In genomic region chr5:150214289-150214688, GRCh38 we compare ENCODE assay signal across 17 cellular contexts. TPM values are rescaled to one million over a fixed set of nuclear protein-coding genes. Genes with fewer than 3 reads are reported as not detected.
DNase-seq lines count a peak whose midpoint lies in the region; ATAC-seq and TF ChIP-seq lines count a peak whose summit lies in the region.
"Had no signal": no experiment of that assay in that cellular context is flagged by ENCODE, and none has a peak within 500 bp of the region (broad histone marks: within the 10 kb centered on the region; RNA-seq: fewer than 3 reads in every experiment).

No MANE protein-coding gene starts in this region.

- H3K27ac Mint-ChIP-seq in neural progenitor cell: peak overlapping the region; percentile 74
- no peak overlapping the region for H3K27ac Mint-ChIP-seq in activated CD8-positive, alpha-beta T cell treated with anti-CD3 and anti-CD28 coated beads, Interleukin-2, amount 10 ng/mL, durations not matched to agents 7 days and 5 days
- H3K27ac Mint-ChIP-seq: activated T-helper 1 cell treated with anti-CD3 and anti-CD28 coated beads, Interleukin-12 subunit alpha, Interleukin-12 subunit beta, Interleukin-2, Interleukin-4 antibody, amounts not matched to agents 30 ng/mL and 10 ng/mL and 1 ng/mL, durations not matched to agents 14 hours and 24 hours and 36 hours; naive thymus-derived CD4-positive, alpha-beta T cell had no signal

- no peak for ATAC-seq in activated CD8-positive, alpha-beta T cell treated with anti-CD3 and anti-CD28 coated beads, Interleukin-2, amount 10 ng/mL, durations not matched to agents 7 days and 5 days
- ATAC-seq: naive thymus-derived CD4-positive, alpha-beta T cell had no signal

- TF ChIP-seq CTCF in AG04450 (IDR thresholded peaks at IDR 0.05; ENCODE audit: low read depth, low read length) (peak; percentile 39), fibroblast of the aortic adventitia (IDR thresholded peaks at IDR 0.05; ENCODE audit: insufficient read depth, low read length) (peak; percentile 60), neural progenitor cell (IDR thresholded peaks at IDR 0.05) (no peak)

- H3K27ac ChIP-seq in AG04450 (ENCODE audit: low read depth, low read length): no peak overlapping the region
- H3K27ac ChIP-seq in neural progenitor cell: no peak overlapping the region

- no peaks in the 10 kb centered on the region; the same call in 1 of the 2 replicates for H3K36me3 ChIP-seq in MG63
- H3K36me3 ChIP-seq in neural progenitor cell: no peaks in the 10 kb centered on the region
- H3K36me3 ChIP-seq: stomach had no signal

- no peak overlapping the region for H2AFZ ChIP-seq in neural progenitor cell (replicated peaks)

- POLR2A ChIA-PET in AG04450 (lab: Yijun Ruan, JAX): interaction anchor here (0.9 to 1.4 kb wide), 2 partner anchors 38 to 59 kb away, joined by 3 to 4 read pairs; partner anchors contain the start of gene PDGFRB
- POLR2A ChIA-PET in activated CD8-positive, alpha-beta T cell treated with anti-CD3 and anti-CD28 coated beads, Interleukin-2, amount 10 ng/mL, durations not matched to agents 7 days and 5 days (lab: Charles Lee): no interaction called here

- CTCF ChIA-PET in AG04450 (lab: Charles Lee): interaction anchor here (0.7 to 6.4 kb wide), 8 partner anchors 38 to 906 kb away, joined by 3 to 59 read pairs (median 3); partner anchors contain the start of gene RPS14
- CTCF ChIA-PET in activated CD8-positive, alpha-beta T cell treated with anti-CD3 and anti-CD28 coated beads, Interleukin-2, amount 10 ng/mL, durations not matched to agents 7 days and 5 days (lab: Charles Lee): interaction anchor here (1.3 to 1.8 kb wide), 3 partner anchors 7 to 56 kb away, joined by 3 to 8 read pairs (median 4); no protein-coding TSS in a partner anchor

- no peaks in the 10 kb centered on the region for H3K9me3 Mint-ChIP-seq in neural progenitor cell
- H3K9me3 Mint-ChIP-seq in activated CD8-positive, alpha-beta T cell treated with anti-CD3 and anti-CD28 coated beads, Interleukin-2, amount 10 ng/mL, durations not matched to agents 7 days and 5 days (ENCODE audit: insufficient read depth): no peaks in the 10 kb centered on the region
- H3K9me3 Mint-ChIP-seq: activated T-helper 1 cell treated with anti-CD3 and anti-CD28 coated beads, Interleukin-12 subunit alpha, Interleukin-12 subunit beta, Interleukin-2, Interleukin-4 antibody, amounts not matched to agents 30 ng/mL and 10 ng/mL and 1 ng/mL, durations not matched to agents 14 hours and 24 hours and 36 hours had no signal

- H3K9me3 ChIP-seq in AG04450 (ENCODE audit: control insufficient read depth, insufficient read depth, low read length) (no peaks in the 10 kb centered on the region; the same call in 1 of the 2 replicates), MG63 (no peaks in the 10 kb centered on the region), neural progenitor cell (ENCODE audit: low read depth) (no peaks in the 10 kb centered on the region)
- H3K9me3 ChIP-seq: stomach had no signal

- peaks cover 6% of the 10 kb centered on the region for H3K27me3 Mint-ChIP-seq in neural progenitor cell (ENCODE audit: insufficient read depth, low read depth)
- H3K27me3 Mint-ChIP-seq in activated CD8-positive, alpha-beta T cell treated with anti-CD3 and anti-CD28 coated beads, Interleukin-2, amount 10 ng/mL, durations not matched to agents 7 days and 5 days (ENCODE audit: low read depth): peaks cover 35% of the 10 kb centered on the region

- no peak overlapping the region for H3K9ac ChIP-seq in neural progenitor cell

- H3K4me3 ChIP-seq in AG04450 (ENCODE audit: low read depth, low read length) (no peak overlapping the region), MG63 (no peak overlapping the region), fibroblast of the aortic adventitia (ENCODE audit: low read depth, low read length) (no peak overlapping the region), neural progenitor cell (no peak overlapping the region)
- H3K4me3 ChIP-seq: stomach had no signal

- H3K4me3 Mint-ChIP-seq in neural progenitor cell: no peak overlapping the region
- no peak overlapping the region for H3K4me3 Mint-ChIP-seq in activated CD8-positive, alpha-beta T cell treated with anti-CD3 and anti-CD28 coated beads, Interleukin-2, amount 10 ng/mL, durations not matched to agents 7 days and 5 days
- H3K4me3 Mint-ChIP-seq: activated T-helper 1 cell treated with anti-CD3 and anti-CD28 coated beads, Interleukin-12 subunit alpha, Interleukin-12 subunit beta, Interleukin-2, Interleukin-4 antibody, amounts not matched to agents 30 ng/mL and 10 ng/mL and 1 ng/mL, durations not matched to agents 14 hours and 24 hours and 36 hours; naive thymus-derived CD4-positive, alpha-beta T cell had no signal

- H4K20me1 ChIP-seq in neural progenitor cell (ENCODE audit: low read depth): no peaks in the 10 kb centered on the region

- H3K4me2 ChIP-seq in neural progenitor cell: no peak overlapping the region

- H3K27me3 ChIP-seq in AG04450 (ENCODE audit: control insufficient read depth, insufficient read depth, low read length): no peaks in the 10 kb centered on the region
- H3K27me3 ChIP-seq in MG63: no peaks in the 10 kb centered on the region
- H3K27me3 ChIP-seq in neural progenitor cell: peaks cover 12% of the 10 kb centered on the region

- H3K4me1 Mint-ChIP-seq in neural progenitor cell: peaks cover 20% of the 10 kb centered on the region
- peaks cover 29% of the 10 kb centered on the region for H3K4me1 Mint-ChIP-seq in activated CD8-positive, alpha-beta T cell treated with anti-CD3 and anti-CD28 coated beads, Interleukin-2, amount 10 ng/mL, durations not matched to agents 7 days and 5 days (ENCODE audit: low read depth)

- no peaks in the 10 kb centered on the region for H3K36me3 Mint-ChIP-seq in neural progenitor cell
- no peaks in the 10 kb centered on the region for H3K36me3 Mint-ChIP-seq in activated CD8-positive, alpha-beta T cell treated with anti-CD3 and anti-CD28 coated beads, Interleukin-2, amount 10 ng/mL, durations not matched to agents 7 days and 5 days (ENCODE audit: low read depth)
- H3K36me3 Mint-ChIP-seq: naive thymus-derived CD4-positive, alpha-beta T cell had no signal

- no peaks in the 10 kb centered on the region for H3K79me2 ChIP-seq in neural progenitor cell (ENCODE audit: low read depth)

- no peak for DNase-seq in AG04450 (ENCODE audit: low read depth, low spot score)
- peak; percentile 99 for DNase-seq in MG63
- DNase-seq in fibroblast of the aortic adventitia (ENCODE audit: low read depth): peak; percentile 83
- DNase-seq in neural progenitor cell (ENCODE audit: low spot score): no peak
- no peak for DNase-seq in activated T-cell treated with anti-CD3 and anti-CD28 coated beads for 4 hours
- no peak for DNase-seq in SHP77 treated with DMSO at 0.1 percent for 48 hours (lab: John Stamatoyannopoulos, UW)
- DNase-seq in activated CD8-positive, alpha-beta T cell treated with anti-CD3 and anti-CD28 coated beads, Interleukin-2, amount 10 ng/mL, durations not matched to agents 7 days and 5 days: no peak
- DNase-seq in SHP77 (lab: John Stamatoyannopoulos, UW): no peak
- DNase-seq: activated CD4-positive, alpha-beta T cell treated with anti-CD3 and anti-CD28 coated beads, Interleukin-2, amount 50 U/mL, for 4 hours; amygdala; effector CD8-positive, alpha-beta T cell; naive thymus-derived CD4-positive, alpha-beta T cell; NCI-H2029 treated with DMSO at 0.1 percent for 48 hours; NCI-H748 treated with DMSO at 0.1 percent for 48 hours; stomach had no signal

- peaks cover 6% of the 10 kb centered on the region for H3K4me1 ChIP-seq in neural progenitor cell

- no peaks in the 10 kb centered on the region for H3F3A ChIP-seq in neural progenitor cell (ENCODE audit: low read depth)

RNA-seq across cellular contexts. Expression of gene SLC6A7, which starts 24.4 kb away (rescaled TPM):
- not detected in 2 replicates for polyA plus RNA-seq in AG04450 (2011; rRNA removed)
- 0.09 and 0.18 TPM in 2 replicates for polyA minus RNA-seq in AG04450 (2011; rRNA and poly(A)+ RNA removed)
- total RNA-seq in MG63 (2014; rRNA removed; shearing (Covaris generic); ENCODE audit: low replicate concordance): not detected in 2 replicates
- total RNA-seq in fibroblast of the aortic adventitia (ENCODE audit: low replicate concordance): not detected in 2 replicates
- not detected in 2 replicates for total RNA-seq in neural progenitor cell (ENCODE audit: low replicate concordance)
- total RNA-seq in activated CD8-positive, alpha-beta T cell treated with anti-CD3 and anti-CD28 coated beads, Interleukin-2, amount 10 ng/mL, durations not matched to agents 7 days and 5 days: not detected
- total RNA-seq: activated T-helper 1 cell treated with anti-CD3 and anti-CD28 coated beads, Interleukin-12 subunit alpha, Interleukin-12 subunit beta, Interleukin-2, Interleukin-4 antibody, amounts not matched to agents 30 ng/mL and 10 ng/mL and 1 ng/mL, durations not matched to agents 14 hours and 24 hours and 36 hours; naive thymus-derived CD4-positive, alpha-beta T cell; T-helper 2 cell treated with Interferon-gamma antibody and Interleukin-4, amounts not matched to agents 100 ng/mL and 5 ng/mL, for 36 hours had no signal
- polyA plus RNA-seq: naive thymus-derived CD4-positive, alpha-beta T cell; stomach had no signal

RNA-seq across cellular contexts. Expression of gene CDX1, which starts 47.7 kb away (rescaled TPM):
- polyA plus RNA-seq in AG04450 (2011; rRNA removed): 0.30 and 0.41 TPM in 2 replicates
- polyA minus RNA-seq in AG04450 (2011; rRNA and poly(A)+ RNA removed): 0.26 TPM in 1 of 2 replicates, not detected in the other
- 0.07 TPM in 1 of 2 replicates, not detected in the other for total RNA-seq in MG63 (2014; rRNA removed; shearing (Covaris generic); ENCODE audit: low replicate concordance)
- total RNA-seq in fibroblast of the aortic adventitia (ENCODE audit: low replicate concordance) (0.18 and 0.65 TPM in 2 replicates), neural progenitor cell (ENCODE audit: low replicate concordance) (not detected in 2 replicates)
- not detected for total RNA-seq in activated CD8-positive, alpha-beta T cell treated with anti-CD3 and anti-CD28 coated beads, Interleukin-2, amount 10 ng/mL, durations not matched to agents 7 days and 5 days
- total RNA-seq: activated T-helper 1 cell treated with anti-CD3 and anti-CD28 coated beads, Interleukin-12 subunit alpha, Interleukin-12 subunit beta, Interleukin-2, Interleukin-4 antibody, amounts not matched to agents 30 ng/mL and 10 ng/mL and 1 ng/mL, durations not matched to agents 14 hours and 24 hours and 36 hours; naive thymus-derived CD4-positive, alpha-beta T cell; T-helper 2 cell treated with Interferon-gamma antibody and Interleukin-4, amounts not matched to agents 100 ng/mL and 5 ng/mL, for 36 hours had no signal
- polyA plus RNA-seq: naive thymus-derived CD4-positive, alpha-beta T cell had no signal

RNA-seq across cellular contexts. Expression of gene PDGFRB, which starts 58.6 kb away (rescaled TPM):
- 118 and 149 TPM in 2 replicates for polyA plus RNA-seq in AG04450 (2011; rRNA removed)
- 317 and 389 TPM in 2 replicates for polyA minus RNA-seq in AG04450 (2011; rRNA and poly(A)+ RNA removed)
- total RNA-seq in MG63 (2014; rRNA removed; shearing (Covaris generic); ENCODE audit: low replicate concordance): 6.1 and 10.4 TPM in 2 replicates
- total RNA-seq in fibroblast of the aortic adventitia (ENCODE audit: low replicate concordance) (111 and 180 TPM in 2 replicates), neural progenitor cell (ENCODE audit: low replicate concordance) (8.9 and 16.6 TPM in 2 replicates)
- 10 to 100 TPM; 47.0 to 49.0 TPM for total RNA-seq in activated CD8-positive, alpha-beta T cell treated with anti-CD3 and anti-CD28 coated beads, Interleukin-2, amount 10 ng/mL, durations not matched to agents 7 days and 5 days

Comparison
In these comparisons a context has a peak if more than half of its experiments do, and no peak if none do; other contexts are left out.
1. DNase-seq: peak in MG63 (single experiment) and fibroblast of the aortic adventitia (single experiment); none in AG04450 (single experiment), neural progenitor cell (single experiment), activated T-cell treated with anti-CD3 and anti-CD28 coated beads for 4 hours (single experiment), SHP77 treated with DMSO at 0.1 percent for 48 hours (single experiment), activated CD8-positive, alpha-beta T cell treated with anti-CD3 and anti-CD28 coated beads, Interleukin-2, amount 10 ng/mL, durations not matched to agents 7 days and 5 days (single experiment) and SHP77 (0 of 2).